Comparison of ENCODE assay signal across 8 cellular contexts in the genomic region with DNA sequence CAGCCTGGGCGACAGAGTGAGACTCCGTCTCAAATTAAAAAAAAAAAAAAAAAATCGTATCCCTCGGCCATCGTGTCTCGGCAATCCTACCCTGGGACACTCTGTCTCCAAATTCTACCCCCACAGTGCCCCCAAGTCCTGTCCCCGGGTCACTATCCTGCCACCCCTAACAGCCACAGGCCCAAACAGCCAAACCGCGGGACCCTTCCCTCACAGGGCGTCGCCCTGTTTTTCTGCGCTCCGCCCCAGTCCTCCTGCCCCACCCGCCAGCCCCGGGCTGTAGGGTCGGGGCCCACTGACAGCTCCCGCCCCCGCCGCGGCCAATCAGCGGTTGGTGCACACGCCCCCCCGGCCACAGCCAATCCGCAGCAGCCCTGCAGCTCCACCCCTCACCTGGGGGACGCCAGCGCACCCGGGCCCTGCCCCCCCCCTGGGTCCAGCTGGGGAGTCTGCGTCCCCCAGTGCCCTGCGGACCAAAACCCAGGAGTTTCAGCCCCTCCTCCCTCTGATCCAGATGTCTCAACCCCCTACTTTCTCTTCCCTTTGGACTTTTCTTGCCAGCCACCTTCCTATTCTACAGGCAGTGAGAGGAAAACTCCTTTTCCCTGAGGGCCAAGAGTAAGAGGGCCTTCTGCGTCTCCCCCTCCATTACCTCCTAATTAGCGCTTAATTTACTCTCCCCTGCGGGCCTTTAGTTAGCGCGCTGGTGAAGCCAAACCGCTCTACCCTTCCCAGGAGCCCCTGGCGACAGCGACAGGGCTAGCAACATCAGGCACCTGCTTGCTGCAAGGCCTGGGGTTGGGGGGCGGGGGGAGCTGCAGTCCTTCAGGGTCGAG. TPM values are rescaled to one million over a fixed set of nuclear protein-coding genes. Genes with fewer than 3 reads are reported as not detected.
DNase-seq lines count a peak whose midpoint lies in the region; ATAC-seq and TF ChIP-seq lines count a peak whose summit lies in the region.

No MANE protein-coding gene starts in this region.

- POLR2A ChIA-PET in GM10248 (lab: Yijun Ruan, JAX), result interaction anchor here (0.5 to 1.1 kb wide), 6 partner anchors 15 to 181 kb away, joined by 3 to 7 read pairs (median 3); partner anchors contain the start of genes PPP1R15A and RUVBL2

- H3K4me3 ChIP-seq in mucosa of rectum (ENCODE audit: low read length in 2 of 2), result peak overlapping the region; percentile 49 to 75

- peak overlapping the region; percentile 74 to 83 for H3K27ac ChIP-seq in mucosa of rectum (ENCODE audit: low read depth in 2 of 2, low read length in 2 of 2)

- H3K27me3 ChIP-seq in mucosa of rectum (ENCODE audit: control insufficient read depth in 2 of 2, insufficient read depth in 2 of 2, low read length in 2 of 2), result no peaks in the 10 kb centered on the region

- no peaks in the 10 kb centered on the region for H3K27me3 Mint-ChIP-seq in activated T-cell treated with anti-CD3 and anti-CD28 coated beads, Interleukin-2, amount 50 U/mL, for 4 hours (ENCODE audit: low read depth)

- no peaks in the 10 kb centered on the region for H3K9me3 Mint-ChIP-seq in activated T-cell treated with anti-CD3 and anti-CD28 coated beads, Interleukin-2, amount 50 U/mL, for 4 hours

- no peak for TF ChIP-seq CTCF in GM10248 (IDR thresholded peaks at IDR 0.05; ENCODE audit: control extremely low read depth, extremely low read depth, low read depth, missing control alignments)

- DNase-seq in GM10248 (ENCODE audit: extremely low spot score) (peak; percentile 95), NCI-H82 treated with DMSO at 0.1 percent for 48 hours (lab: John Stamatoyannopoulos, UW; ENCODE audit: unreplicated experiment) (peak; percentile 69)
- peak; percentile 47 for DNase-seq in activated T-cell treated with anti-CD3 and anti-CD28 coated beads, Interleukin-2, amount 50 U/mL, for 4 hours
- peak in 5 of 6 experiments; percentile 18 to 58 (median 35) for DNase-seq in stimulated activated naive CD4-positive, alpha-beta T cell (lab: John Stamatoyannopoulos, UW)

- CTCF ChIA-PET in GM10248 (lab: Yijun Ruan, JAX), result interaction anchor here (1.0 to 8.4 kb wide), 11 partner anchors 17 to 285 kb away, joined by 3 to 54 read pairs (median 5); partner anchors contain the start of genes CA11 and HSD17B14

- H3K36me3 Mint-ChIP-seq in activated T-cell treated with anti-CD3 and anti-CD28 coated beads, Interleukin-2, amount 50 U/mL, for 4 hours (ENCODE audit: insufficient read depth), result no peaks in the 10 kb centered on the region

- H3K4me1 Mint-ChIP-seq in activated T-cell treated with anti-CD3 and anti-CD28 coated beads, Interleukin-2, amount 50 U/mL, for 4 hours (ENCODE audit: low read depth), result peaks cover 23% of the 10 kb centered on the region

- peaks cover 21 to 35% of the 10 kb centered on the region in 2 donors for H3K4me1 ChIP-seq in mucosa of rectum (ENCODE audit: control insufficient read depth in 2 of 2, insufficient read depth in 2 of 2, low read length in 2 of 2)

- peak overlapping the region; percentile 60 to 67 for H3K9ac ChIP-seq in mucosa of rectum (ENCODE audit: low read depth in 1 of 2, low read length in 2 of 2)

- peak overlapping the region; percentile 70 for H3K4me3 Mint-ChIP-seq in activated T-cell treated with anti-CD3 and anti-CD28 coated beads, Interleukin-2, amount 50 U/mL, for 4 hours

- ATAC-seq in HG03196 (IDR thresholded peaks at IDR 0.05; ENCODE audit: unreplicated experiment) (peak; percentile 40), esophagus mucosa (peak; percentile 75), HG03457 (IDR thresholded peaks at IDR 0.05; ENCODE audit: unreplicated experiment) (no peak)
- ATAC-seq in activated T-cell treated with anti-CD3 and anti-CD28 coated beads, Interleukin-2, amount 50 U/mL, for 4 hours, result peak; percentile 46 to 58

- H3K9me3 ChIP-seq in mucosa of rectum (ENCODE audit: control insufficient read depth in 2 of 2, low read length in 2 of 2), result no peaks in the 10 kb centered on the region

- no peaks in the 10 kb centered on the region for H3K36me3 ChIP-seq in mucosa of rectum (ENCODE audit: control insufficient read depth in 2 of 2, insufficient read depth in 2 of 2, low read length in 2 of 2)

RNA-seq across cellular contexts. Expression of gene BCAT2, which starts 1.5 kb away (rescaled TPM):
- 10 to 100 TPM; 73.0 to 81.7 (median 78.2) TPM for total RNA-seq in activated T-cell treated with anti-CD3 and anti-CD28 coated beads, Interleukin-2, amount 50 U/mL, for 4 hours
- 31.0 TPM for total RNA-seq in esophagus mucosa

RNA-seq across cellular contexts. Expression of gene HSD17B14, which starts 24.0 kb away (rescaled TPM):
- under 1 TPM; 0.37 to 0.65 (median 0.61) TPM for total RNA-seq in activated T-cell treated with anti-CD3 and anti-CD28 coated beads, Interleukin-2, amount 50 U/mL, for 4 hours
- 0.40 TPM for total RNA-seq in esophagus mucosa

RNA-seq across cellular contexts. Expression of gene PLEKHA4, which starts 56.1 kb away (rescaled TPM):
- total RNA-seq in activated T-cell treated with anti-CD3 and anti-CD28 coated beads, Interleukin-2, amount 50 U/mL, for 4 hours, result 1 to 10 TPM; 4.1 to 4.6 (median 4.6) TPM
- total RNA-seq in esophagus mucosa, result 8.1 TPM

RNA-seq across cellular contexts. Expression of gene FGF21, which starts 57.0 kb away (rescaled TPM):
- not detected for total RNA-seq in activated T-cell treated with anti-CD3 and anti-CD28 coated beads, Interleukin-2, amount 50 U/mL, for 4 hours
- not detected for total RNA-seq in esophagus mucosa

RNA-seq across cellular contexts. Expression of gene FUT1, which starts 59.9 kb away (rescaled TPM):
- total RNA-seq in activated T-cell treated with anti-CD3 and anti-CD28 coated beads, Interleukin-2, amount 50 U/mL, for 4 hours, result under 1 TPM; 0.13 to 0.22 (median 0.18) TPM
- total RNA-seq in esophagus mucosa, result 6.1 TPM

Comparison
In these comparisons a context has a peak if more than half of its experiments do, and no peak if none do; other contexts are left out.
1. DNase-seq: peak in every context shown above with its lines; median percentile 95 in GM10248; 69 in NCI-H82 treated with DMSO at 0.1 percent for 48 hours; 47 in activated T-cell treated with anti-CD3 and anti-CD28 coated beads, Interleukin-2, amount 50 U/mL, for 4 hours; 35 in stimulated activated naive CD4-positive, alpha-beta T cell.